ENCODE assay signal across 9 cellular contexts in genomic region chr2:178700922-178701342, GRCh38.
DNase-seq lines count a peak whose midpoint lies in the region; ATAC-seq and TF ChIP-seq lines count a peak whose summit lies in the region.
"Had no signal": no experiment of that assay in that cellular context is flagged by ENCODE, and none has a peak within 500 bp of the region (broad histone marks: within the 10 kb centered on the region; RNA-seq: fewer than 3 reads in every experiment).

No MANE protein-coding gene starts in this region.

- peaks cover 2% of the 10 kb centered on the region for H3K36me3 Mint-ChIP-seq in activated naive CD8-positive, alpha-beta T cell treated with anti-CD3 and anti-CD28 coated beads, Interleukin-2, amount 50 U/mL, for 24 hours (ENCODE audit: low read depth)
- H3K36me3 Mint-ChIP-seq in T-helper 2 cell treated with Interferon-gamma antibody and Interleukin-4, amounts not matched to agents 5 μg/mL and 100 μg/mL, for 36 hours (ENCODE audit: low read depth): peaks cover 3% of the 10 kb centered on the region

- H3K27me3 Mint-ChIP-seq in activated naive CD8-positive, alpha-beta T cell treated with anti-CD3 and anti-CD28 coated beads, Interleukin-2, amount 50 U/mL, for 24 hours: no peaks in the 10 kb centered on the region
- no peaks in the 10 kb centered on the region for H3K27me3 Mint-ChIP-seq in T-helper 2 cell treated with Interferon-gamma antibody and Interleukin-4, amounts not matched to agents 5 μg/mL and 100 μg/mL, for 36 hours (ENCODE audit: low read depth)

- ATAC-seq in activated naive CD8-positive, alpha-beta T cell treated with anti-CD3 and anti-CD28 coated beads, Interleukin-2, amount 50 U/mL, for 24 hours: no peak

- no peak overlapping the region for H3K4me3 ChIP-seq in HFF-Myc (replicated peaks; ENCODE audit: low read depth, low read length)
- H3K4me3 ChIP-seq: BLaER1 treated with 17β-estradiol and CSF1 and Interleukin-3, amounts not matched to agents 10 nM and 100 nM had no signal

- H3K9me3 Mint-ChIP-seq in activated naive CD8-positive, alpha-beta T cell treated with anti-CD3 and anti-CD28 coated beads, Interleukin-2, amount 50 U/mL, for 24 hours: no peaks in the 10 kb centered on the region
- no peaks in the 10 kb centered on the region for H3K9me3 Mint-ChIP-seq in T-helper 2 cell treated with Interferon-gamma antibody and Interleukin-4, amounts not matched to agents 5 μg/mL and 100 μg/mL, for 36 hours

- no peak overlapping the region for H3K4me3 Mint-ChIP-seq in activated naive CD8-positive, alpha-beta T cell treated with anti-CD3 and anti-CD28 coated beads, Interleukin-2, amount 50 U/mL, for 24 hours
- H3K4me3 Mint-ChIP-seq in T-helper 2 cell treated with Interferon-gamma antibody and Interleukin-4, amounts not matched to agents 5 μg/mL and 100 μg/mL, for 36 hours: no peak overlapping the region

- TF ChIP-seq CTCF in HFF-Myc (IDR thresholded peaks at IDR 0.05; ENCODE audit: low read depth, low read length, missing control alignments): peak; percentile 86

- H3K4me1 Mint-ChIP-seq in activated naive CD8-positive, alpha-beta T cell treated with anti-CD3 and anti-CD28 coated beads, Interleukin-2, amount 50 U/mL, for 24 hours: no peaks in the 10 kb centered on the region
- H3K4me1 Mint-ChIP-seq in T-helper 2 cell treated with Interferon-gamma antibody and Interleukin-4, amounts not matched to agents 5 μg/mL and 100 μg/mL, for 36 hours (ENCODE audit: low read depth): peaks cover 1% of the 10 kb centered on the region

- no peak overlapping the region for H3K27ac Mint-ChIP-seq in activated naive CD8-positive, alpha-beta T cell treated with anti-CD3 and anti-CD28 coated beads, Interleukin-2, amount 50 U/mL, for 24 hours
- H3K27ac Mint-ChIP-seq in T-helper 2 cell treated with Interferon-gamma antibody and Interleukin-4, amounts not matched to agents 5 μg/mL and 100 μg/mL, for 36 hours: no peak overlapping the region

- DNase-seq in NCI-H1105 treated with DMSO at 0.1 percent for 48 hours (lab: John Stamatoyannopoulos, UW): peak; percentile 36
- no peak for DNase-seq in NCI-H1105 (lab: John Stamatoyannopoulos, UW)
- peak; percentile 2 for DNase-seq in HFF-Myc (ENCODE audit: extremely low read depth, low read depth)
- DNase-seq in SKM-1 treated with dmso at 0.1 percent for 144 hours (lab: John Stamatoyannopoulos, UW; ENCODE audit: unreplicated experiment): peak; percentile 53
- peak; percentile 47 for DNase-seq in iPS-NIHi11 (ENCODE audit: low spot score)
- DNase-seq in activated naive CD8-positive, alpha-beta T cell treated with anti-CD3 and anti-CD28 coated beads, Interleukin-2, amount 50 U/mL, for 24 hours: no peak
- DNase-seq in mesenteric fat pad (ENCODE audit: low spot score): no peak
- no peak for DNase-seq in T-helper 2 cell treated with Interferon-gamma antibody and Interleukin-4, amounts not matched to agents 5 μg/mL and 100 μg/mL, for 36 hours (ENCODE audit: low spot score)

Comparison
In these comparisons a context has a peak if more than half of its experiments do, and no peak if none do; other contexts are left out.
1. DNase-seq: peak in NCI-H1105 treated with DMSO at 0.1 percent for 48 hours (single experiment), HFF-Myc (single experiment), SKM-1 treated with dmso at 0.1 percent for 144 hours (single experiment) and iPS-NIHi11 (single experiment); none in NCI-H1105 (single experiment), activated naive CD8-positive, alpha-beta T cell treated with anti-CD3 and anti-CD28 coated beads, Interleukin-2, amount 50 U/mL, for 24 hours (single experiment), mesenteric fat pad (single experiment) and T-helper 2 cell treated with Interferon-gamma antibody and Interleukin-4, amounts not matched to agents 5 μg/mL and 100 μg/mL, for 36 hours (single experiment).